8 cellular contexts compared by ENCODE assay signal in the genomic region with DNA sequence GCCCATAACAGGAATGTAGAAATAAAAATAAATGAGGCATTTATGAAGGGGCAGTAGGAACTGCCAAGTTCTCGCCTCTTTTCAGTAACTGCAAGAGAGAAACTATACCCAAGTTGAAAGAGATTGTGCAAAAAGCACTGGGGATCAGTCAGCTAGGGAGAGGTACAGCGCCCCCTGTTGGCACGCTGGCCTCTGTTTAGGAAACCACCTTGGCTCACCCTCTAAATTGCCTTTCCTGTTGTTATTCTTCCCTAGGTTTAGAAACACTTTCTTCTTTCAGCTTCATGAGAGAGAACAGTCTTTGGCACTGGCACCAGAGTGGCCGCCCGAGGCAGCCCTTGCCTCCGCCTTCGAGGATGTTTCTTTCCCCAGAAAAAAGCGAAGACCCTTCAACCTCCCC.
A peak's percentile ranks its signal among the peaks of the same experiment; 100 is the strongest.
DNase-seq lines count a peak whose midpoint lies in the region; ATAC-seq and TF ChIP-seq lines count a peak whose summit lies in the region.

No MANE protein-coding gene starts in this region.

- 18% methylated on average over 8 of the region's 8 CpGs for WGBS in right lobe of liver (ENCODE audit: insufficient coverage, low coverage, low lambda C conversion rate, missing lambda C conversion rate)

- ATAC-seq in right lobe of liver = peak; percentile 76 to 93 (median 81)
- ATAC-seq in HG03175 (IDR thresholded peaks at IDR 0.05; ENCODE audit: unreplicated experiment) = no peak
- ATAC-seq in HG02571 (IDR thresholded peaks at IDR 0.05; ENCODE audit: unreplicated experiment) = no peak

- H3K4me1 ChIP-seq in right lobe of liver = no peaks in the 10 kb centered on the region

- intact Hi-C loops in right lobe of liver (cut with DNase I) = loop anchor here in 1 of 2 donors (10.0 kb wide), 1 partner anchor 395 kb away; no protein-coding TSS in a partner anchor

- no peaks in the 10 kb centered on the region for H3K9me3 ChIP-seq in WERI-Rb-1 (ENCODE audit: severe bottlenecking)
- H3K9me3 ChIP-seq in right lobe of liver = no peaks in the 10 kb centered on the region

- H3K27ac Mint-ChIP-seq in chondrocyte (ENCODE audit: unreplicated experiment) = no peak overlapping the region

- no peaks in the 10 kb centered on the region for H3K4me1 Mint-ChIP-seq in chondrocyte (ENCODE audit: low read depth)

- H3K4me3 ChIP-seq in WERI-Rb-1 (ENCODE audit: low read depth, low read length) = no peak overlapping the region
- H3K4me3 ChIP-seq in right lobe of liver = no peak overlapping the region

- H3K27me3 ChIP-seq in WERI-Rb-1 (ENCODE audit: insufficient read depth, low read depth, severe bottlenecking) (no peaks in the 10 kb centered on the region), right lobe of liver (peaks cover 0 to 4% of the 10 kb centered on the region in 2 donors)

- peak; percentile 88 for TF ChIP-seq CTCF in WERI-Rb-1 (IDR thresholded peaks at IDR 0.05; ENCODE audit: low read depth, low read length)
- peak; percentile 79 for TF ChIP-seq CTCF in chondrocyte (IDR thresholded peaks at IDR 0.05)
- peak; percentile 64 to 83 (median 76) for TF ChIP-seq CTCF in right lobe of liver (IDR thresholded peaks at IDR 0.05)

- no peaks in the 10 kb centered on the region for H3K36me3 Mint-ChIP-seq in chondrocyte (ENCODE audit: low read depth)

- no peak for TF ChIP-seq POLR2A in right lobe of liver (IDR thresholded peaks at IDR 0.05)

- peaks cover 2% of the 10 kb centered on the region for H3K9me3 Mint-ChIP-seq in chondrocyte (ENCODE audit: low read depth)

- H3K4me3 Mint-ChIP-seq in chondrocyte (ENCODE audit: unreplicated experiment) = no peak overlapping the region

- DNase-seq in GF-D8 (lab: John Stamatoyannopoulos, UW) (peak; percentile 1), MV-4-11 (lab: John Stamatoyannopoulos, UW) (peak; percentile 53), WERI-Rb-1 (peak; percentile 59), chondrocyte (ENCODE audit: low spot score) (no peak), right lobe of liver (peak; percentile 52 to 69 (median 65))
- DNase-seq in stimulated activated CD8-positive, alpha-beta memory T cell treated with anti-CD3 and anti-CD28 coated beads, Interleukin-15, amount 100 ng/mL, for 1 hour (ENCODE audit: low read depth) = peak; percentile 35

- H3K27ac ChIP-seq in WERI-Rb-1 = no peak overlapping the region
- no peak overlapping the region for H3K27ac ChIP-seq in right lobe of liver

- no peaks in the 10 kb centered on the region for H3K36me3 ChIP-seq in WERI-Rb-1
- H3K36me3 ChIP-seq in right lobe of liver = no peaks in the 10 kb centered on the region

- peaks cover 9% of the 10 kb centered on the region for H3K27me3 Mint-ChIP-seq in chondrocyte (ENCODE audit: low read depth)

Comparison
In these comparisons a context has a peak if more than half of its experiments do, and no peak if none do; other contexts are left out.
1. ATAC-seq: peak in right lobe of liver (4 of 4); none in HG03175 (single experiment) and HG02571 (single experiment).
2. Peak in every context shown above with its lines, with median percentiles within 50 percentile points of each other: CTCF ChIP-seq.